ENCODE assay signal across 1 cellular context in genomic region chr9:112810696-112811490, GRCh38.
TF ChIP-seq lines count a peak whose summit lies in the region.

No MANE protein-coding gene starts in this region.

TF ChIP-seq in GM23338, 12 proteins besides CTCF, POLR2A, EP300 and RAD21 (continued from another document):
- TF ChIP-seq ETS1 (IDR thresholded peaks at IDR 0.05) (no peak), POLR2AphosphoS5 (IDR thresholded peaks at IDR 0.05; ENCODE audit: low read depth) (no peak), ZNF114 (CRISPR knock-in tag; IDR thresholded peaks at IDR 0.05) (no peak), NANOG (IDR thresholded peaks at IDR 0.05; ENCODE audit: borderline replicate concordance) (no peak), ZNF462 (CRISPR knock-in tag; IDR thresholded peaks at IDR 0.05) (no peak), CREB1 (CRISPR knock-in tag; IDR thresholded peaks at IDR 0.05; ENCODE audit: low read depth) (no peak), ZNF331 (CRISPR knock-in tag; IDR thresholded peaks at IDR 0.05; ENCODE audit: low read depth) (no peak)
